In the genomic region with DNA sequence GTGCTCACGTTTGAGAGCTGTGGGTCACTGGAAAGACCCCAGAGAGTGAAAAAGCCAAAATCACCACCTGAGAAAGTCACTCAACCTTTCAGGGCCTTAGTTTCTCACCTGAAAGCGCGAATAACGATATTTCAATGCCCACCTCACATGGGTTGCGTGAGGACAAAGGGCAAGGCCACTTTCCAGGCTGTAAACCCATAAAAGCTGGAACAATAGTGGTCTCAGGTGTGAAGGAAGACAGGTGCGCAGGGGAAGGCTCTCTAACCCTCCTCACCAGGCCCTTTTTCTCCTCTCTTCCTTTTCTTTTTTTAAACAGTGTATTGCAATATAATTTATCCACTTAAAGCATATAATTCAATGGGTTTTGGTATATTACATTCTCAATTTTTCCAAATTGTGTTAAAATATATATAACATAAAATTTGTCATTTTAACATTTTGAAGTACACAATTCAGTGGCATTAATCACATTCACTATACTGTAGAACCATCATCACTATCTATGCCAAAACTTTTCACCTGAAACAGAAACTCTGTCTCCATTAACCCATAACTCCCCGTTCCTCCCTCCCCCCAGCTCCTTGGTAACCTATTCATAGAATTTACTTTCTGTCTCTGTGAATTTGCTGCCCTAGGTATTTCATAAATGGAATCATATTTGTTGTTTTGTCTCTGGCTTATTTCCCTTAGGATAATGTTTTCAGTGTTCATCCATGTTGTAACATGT, we compare ENCODE assay signal across 27 cellular contexts.
"Had no signal": no experiment of that assay in that cellular context is flagged by ENCODE, and none has a peak within 500 bp of the region (broad histone marks: within the 10 kb centered on the region; RNA-seq: fewer than 3 reads in every experiment).

No MANE protein-coding gene starts in this region.

- H3K27ac Mint-ChIP-seq: activated CD4-positive, alpha-beta T cell treated with anti-CD3 and anti-CD28 coated beads for 36 hours; activated naive CD8-positive, alpha-beta T cell; dendritic cell treated with granulocyte-macrophage colony-stimulating factor and Interleukin-4, amounts not matched to agents 40 ng/mL and 50 ng/mL, for 4 days; nephron had no signal

- H3K9me3 Mint-ChIP-seq: brain; dendritic cell treated with granulocyte-macrophage colony-stimulating factor and Interleukin-4, amounts not matched to agents 40 ng/mL and 50 ng/mL, for 4 days; nephron had no signal

- H3K27me3 ChIP-seq: ascending aorta, cardiac muscle cell, esophagus squamous epithelium, testis had no signal

- H3K4me3 Mint-ChIP-seq: activated CD4-positive, alpha-beta T cell treated with anti-CD3 and anti-CD28 coated beads for 36 hours; activated naive CD8-positive, alpha-beta T cell; brain; dendritic cell treated with granulocyte-macrophage colony-stimulating factor and Interleukin-4, amounts not matched to agents 40 ng/mL and 50 ng/mL, for 4 days; nephron had no signal

- ATAC-seq: activated CD4-positive, alpha-beta T cell treated with anti-CD3 and anti-CD28 coated beads for 36 hours had no signal

- H3K27ac ChIP-seq: ascending aorta, cardiac muscle cell, epithelial cell of prostate, esophagus squamous epithelium, left ventricle myocardium inferior, testis had no signal

- H3K36me3 Mint-ChIP-seq: activated naive CD8-positive, alpha-beta T cell; brain had no signal

- H3K4me3 ChIP-seq: ascending aorta, cardiac muscle cell, esophagus squamous epithelium, left ventricle myocardium inferior, lung, testis had no signal

- H3K4me1 Mint-ChIP-seq: activated CD4-positive, alpha-beta T cell treated with anti-CD3 and anti-CD28 coated beads for 36 hours had no signal

- DNase-seq: activated CD4-positive, alpha-beta T cell treated with anti-CD3 and anti-CD28 coated beads for 36 hours; activated CD4-positive, alpha-beta T cell treated with anti-CD3 and anti-CD28 coated beads, Interleukin-2, amount 50 U/mL, for 48 hours; activated CD4-positive, CD25-positive, alpha-beta regulatory T cell; activated CD8-positive, alpha-beta memory T cell treated with anti-CD3 and anti-CD28 coated beads for 24 hours; activated effector memory CD4-positive, alpha-beta T cell treated with Interleukin-2 at 50 U/mL for 16 hours; activated naive CD4-positive, alpha-beta T cell treated with Interleukin-2 at 50 U/mL for 16 hours; cerebellar nuclear complex; effector CD8-positive, alpha-beta T cell; esophagus squamous epithelium; foreskin melanocyte; kidney glomerular epithelial cell; left ventricle myocardium inferior; right cardiac atrium; stimulated activated CD4-positive, alpha-beta T cell treated with anti-CD3 and anti-CD28 coated beads, Interleukin-15, amount 100 ng/mL, for 24 hours; stimulated activated naive CD4-positive, alpha-beta T cell; testis; trophoblast cell had no signal

- H3K4me1 ChIP-seq: esophagus squamous epithelium, left ventricle myocardium inferior, testis had no signal

- FAIRE-seq: endometrium, urothelium cell line had no signal

- H3K9me3 ChIP-seq: ascending aorta, esophagus squamous epithelium, left ventricle myocardium inferior, testis had no signal

- H3K36me3 ChIP-seq: ascending aorta, cardiac muscle cell, esophagus squamous epithelium, left ventricle myocardium inferior had no signal

- H3K27me3 Mint-ChIP-seq: activated naive CD8-positive, alpha-beta T cell; dendritic cell treated with granulocyte-macrophage colony-stimulating factor and Interleukin-4, amounts not matched to agents 40 ng/mL and 50 ng/mL, for 4 days had no signal
